In genomic region chr1:115283249-115283648, GRCh38 we compare ENCODE assay signal across 16 cellular contexts. TPM values are rescaled to one million over a fixed set of nuclear protein-coding genes. Genes with fewer than 3 reads are reported as not detected.
DNase-seq lines count a peak whose midpoint lies in the region; TF ChIP-seq lines count a peak whose summit lies in the region.
"Had no signal": no experiment of that assay in that cellular context is flagged by ENCODE, and none has a peak within 500 bp of the region (broad histone marks: within the 10 kb centered on the region; RNA-seq: fewer than 3 reads in every experiment).

No MANE protein-coding gene starts in this region.

- H2AFZ ChIP-seq in mammary epithelial cell (ENCODE audit: low read depth, low read length) = no peak overlapping the region
- H2AFZ ChIP-seq in mesenchymal stem cell (ENCODE audit: low read depth, low read length) = no peak overlapping the region
- no peak overlapping the region for H2AFZ ChIP-seq in H9 (ENCODE audit: low read length)

- H3K4me1 ChIP-seq in breast epithelium = no peaks in the 10 kb centered on the region
- H3K4me1 ChIP-seq in mammary epithelial cell (ENCODE audit: insufficient read depth, low read length) = no peaks in the 10 kb centered on the region
- no peaks in the 10 kb centered on the region for H3K4me1 ChIP-seq in mesenchymal stem cell (ENCODE audit: control insufficient read depth, insufficient read depth, low read depth, low read length)
- peaks cover 0 to 8% (median 2%) of the 10 kb centered on the region in 4 donors for H3K4me1 ChIP-seq in stomach
- H3K4me1 ChIP-seq in H9 (ENCODE audit: insufficient read depth, low read length) = no peaks in the 10 kb centered on the region
- H3K4me1 ChIP-seq: foreskin keratinocyte had no signal

- H3K9me3 ChIP-seq in breast epithelium = no peaks in the 10 kb centered on the region
- no peaks in the 10 kb centered on the region for H3K9me3 ChIP-seq in mammary epithelial cell (replicated peaks; ENCODE audit: insufficient read depth, low read length)
- no peaks in the 10 kb centered on the region for H3K9me3 ChIP-seq in mesenchymal stem cell (ENCODE audit: control insufficient read depth, low read length)
- H3K9me3 ChIP-seq in stomach = peaks cover 0 to 3% (median 0%) of the 10 kb centered on the region in 4 donors
- H3K9me3 ChIP-seq in H9 (ENCODE audit: control insufficient read depth, low read depth, low read length) = no peaks in the 10 kb centered on the region

- H3K4me1 Mint-ChIP-seq in H9 = peaks cover 5 to 7% of the 10 kb centered on the region in 2 experiments; a peak in 2 of 4 replicates
- H3K4me1 Mint-ChIP-seq: stimulated activated effector memory CD8-positive, alpha-beta T cell treated with anti-CD3 and anti-CD28 coated beads, Interleukin-12 subunit alpha, Interleukin-12 subunit beta, amount 100 ng/mL, for 72 hours had no signal

- H3K4me3 Mint-ChIP-seq in H9 = no peak overlapping the region
- H3K4me3 Mint-ChIP-seq: stimulated activated effector memory CD8-positive, alpha-beta T cell treated with anti-CD3 and anti-CD28 coated beads, Interleukin-12 subunit alpha, Interleukin-12 subunit beta, amount 100 ng/mL, for 72 hours had no signal

- H3K27ac ChIP-seq in breast epithelium = peak overlapping the region; percentile 76 to 92
- H3K27ac ChIP-seq in mammary epithelial cell (ENCODE audit: insufficient read depth, low read depth, low read length) = no peak overlapping the region
- no peak overlapping the region for H3K27ac ChIP-seq in mesenchymal stem cell (ENCODE audit: low read length, poor library complexity, severe bottlenecking)
- peak overlapping the region; percentile 20 to 86 (median 73) for H3K27ac ChIP-seq in stomach
- H3K27ac ChIP-seq in H9 (ENCODE audit: insufficient read length, low read depth, low read length) = no peak overlapping the region
- H3K27ac ChIP-seq: 22Rv1, foreskin keratinocyte had no signal

- no peak overlapping the region for H4K8ac ChIP-seq in mesenchymal stem cell (ENCODE audit: low read length)
- H4K8ac ChIP-seq in H9 (replicated peaks; ENCODE audit: insufficient read length, low read depth, low read length) = no peak overlapping the region

- DNase-seq in breast epithelium (ENCODE audit: low spot score in 2 of 2) = no peak
- DNase-seq in mammary epithelial cell = no peak
- no peak for DNase-seq in mesenchymal stem cell
- DNase-seq in stomach = no peak
- DNase-seq in NCI-H1930 (lab: John Stamatoyannopoulos, UW) = no peak
- no peak for DNase-seq in effector CD4-positive, alpha-beta T cell
- no peak for DNase-seq in H9
- no peak for DNase-seq in activated CD4-positive, alpha-beta T cell treated with anti-CD3 and anti-CD28 coated beads for 48 hours
- DNase-seq: activated CD4-positive, alpha-beta T cell treated with anti-CD3 and anti-CD28 coated beads, Interleukin-2, amount 50 U/mL, for 1 hour; foreskin keratinocyte; NCI-H2081; NCI-H510A; stimulated activated CD4-positive, alpha-beta T cell treated with anti-CD3 and anti-CD28 coated beads, Interleukin-15, amount 100 ng/mL, for 24 hours; T-helper 1 cell had no signal

- TF ChIP-seq POLR2A in breast epithelium (IDR thresholded peaks at IDR 0.05) (no peak), stomach (IDR thresholded peaks at IDR 0.05) (no peak)

- H3K9ac ChIP-seq in mammary epithelial cell (ENCODE audit: insufficient read depth, low read length) (no peak overlapping the region), mesenchymal stem cell (ENCODE audit: low read length) (peak overlapping the region; percentile 87), H9 (ENCODE audit: extremely low read depth, insufficient read length, low read length) (no peak overlapping the region)

- H3K4ac ChIP-seq in mesenchymal stem cell (ENCODE audit: low read depth in 1 of 2, low read length in 2 of 2) = no peak overlapping the region
- no peak overlapping the region for H3K4ac ChIP-seq in H9 (ENCODE audit: low read depth, low read length)

- no peak overlapping the region for H3K56ac ChIP-seq in H9 (ENCODE audit: insufficient read length, low read depth, low read length)

- no peak overlapping the region for H4K91ac ChIP-seq in mesenchymal stem cell (ENCODE audit: low read length)
- no peak overlapping the region for H4K91ac ChIP-seq in H9 (ENCODE audit: insufficient read length, low read depth, low read length)

- no peaks in the 10 kb centered on the region for H3K27me3 ChIP-seq in breast epithelium
- H3K27me3 ChIP-seq in mammary epithelial cell (ENCODE audit: insufficient read depth, low read length) = peaks cover 4% of the 10 kb centered on the region
- H3K27me3 ChIP-seq in mesenchymal stem cell (ENCODE audit: control insufficient read depth in 1 of 2, insufficient read depth in 1 of 2, low read length in 2 of 2) = peaks cover 0 to 6% of the 10 kb centered on the region in 2 experiments
- no peaks in the 10 kb centered on the region for H3K27me3 ChIP-seq in stomach
- H3K27me3 ChIP-seq in H9 (ENCODE audit: insufficient read depth, low read length) = no peaks in the 10 kb centered on the region

- H4K20me1 ChIP-seq in mammary epithelial cell (ENCODE audit: insufficient read depth, low read length) (no peaks in the 10 kb centered on the region), H9 (ENCODE audit: control insufficient read depth, insufficient read depth, insufficient read length) (no peaks in the 10 kb centered on the region)

- H3K4me2 ChIP-seq in mammary epithelial cell (ENCODE audit: insufficient read depth, low read depth, low read length) = no peak overlapping the region
- H3K4me2 ChIP-seq in mesenchymal stem cell (ENCODE audit: low read length, poor library complexity, severe bottlenecking) = no peak overlapping the region
- no peak overlapping the region for H3K4me2 ChIP-seq in H9 (ENCODE audit: insufficient read depth, insufficient read length, low read length)

- peak overlapping the region in 1 of 3 donors; percentile 27 for H3K4me3 ChIP-seq in breast epithelium
- no peak overlapping the region for H3K4me3 ChIP-seq in mammary epithelial cell (replicated peaks in 1 of 3; ENCODE audit: insufficient read depth in 1 of 3, low read depth in 2 of 3, low read length in 3 of 3)
- peak overlapping the region in 1 of 2 experiments; percentile 73 for H3K4me3 ChIP-seq in mesenchymal stem cell (ENCODE audit: insufficient read depth in 1 of 2, low read depth in 1 of 2, low read length in 2 of 2)
- H3K4me3 ChIP-seq in stomach = no peak overlapping the region

- H2BK12ac ChIP-seq in mesenchymal stem cell (ENCODE audit: low read length in 2 of 2) = no peak overlapping the region
- no peak overlapping the region for H2BK12ac ChIP-seq in H9 (ENCODE audit: insufficient read length, low read depth, low read length)

- H3K79me2 ChIP-seq in mammary epithelial cell (ENCODE audit: insufficient read depth, low read length) (no peaks in the 10 kb centered on the region), H9 (ENCODE audit: insufficient read depth, low read length) (no peaks in the 10 kb centered on the region)

- no peak overlapping the region for H4K5ac ChIP-seq in H9 (ENCODE audit: insufficient read length, low read depth, low read length)

- intact Hi-C loops in breast epithelium (cut with DNase I; ENCODE audit: low total_unique reads) = no loop called here
- intact Hi-C loops in mammary epithelial cell (cut with micrococcal nuclease) = no loop called here
- intact Hi-C loops in stomach (cut with DNase I; ENCODE audit: low total_unique reads) = no loop called here

- no peak overlapping the region for H3K23ac ChIP-seq in mesenchymal stem cell (ENCODE audit: low read length in 2 of 2)
- no peak overlapping the region for H3K23ac ChIP-seq in H9 (ENCODE audit: insufficient read length, low read depth, low read length)

- in situ Hi-C loops in mammary epithelial cell (cut with MboI; ENCODE audit: low sequenced_read_pairs in 2 of 2) = no loop called here

- no peak overlapping the region for H2BK20ac ChIP-seq in H9 (ENCODE audit: low read depth, low read length, poor library complexity, severe bottlenecking)

- dilution Hi-C loops in mammary epithelial cell (cut with HindIII; ENCODE audit: low sequenced_read_pairs) = no loop called here

- H3K18ac ChIP-seq in mesenchymal stem cell (ENCODE audit: low read depth in 1 of 2, low read length in 2 of 2) (no peak overlapping the region), H9 (ENCODE audit: insufficient read length, low read depth, low read length) (no peak overlapping the region)

- H3K14ac ChIP-seq in mesenchymal stem cell (ENCODE audit: low read length in 2 of 2) (no peak overlapping the region), H9 (ENCODE audit: insufficient read depth, low read length) (no peak overlapping the region)

- no peaks in the 10 kb centered on the region; a peak in 1 of 7 replicates for H3K36me3 Mint-ChIP-seq in H9 (ENCODE audit: insufficient read depth in 1 of 3, low read depth in 3 of 3)
- H3K36me3 Mint-ChIP-seq: stimulated activated effector memory CD8-positive, alpha-beta T cell treated with anti-CD3 and anti-CD28 coated beads, Interleukin-12 subunit alpha, Interleukin-12 subunit beta, amount 100 ng/mL, for 72 hours had no signal

- H3K36me3 ChIP-seq in breast epithelium = no peaks in the 10 kb centered on the region
- H3K36me3 ChIP-seq in mammary epithelial cell (ENCODE audit: insufficient read depth, low read length) = no peaks in the 10 kb centered on the region
- peaks cover 0 to 32% of the 10 kb centered on the region in 2 experiments for H3K36me3 ChIP-seq in mesenchymal stem cell (ENCODE audit: control insufficient read depth in 1 of 2, insufficient read depth in 2 of 2, low read depth in 1 of 2, low read length in 2 of 2)
- H3K36me3 ChIP-seq in stomach = no peaks in the 10 kb centered on the region

- H3K79me1 ChIP-seq in mesenchymal stem cell (replicated peaks; ENCODE audit: low read length, poor library complexity, severe bottlenecking) (no peaks in the 10 kb centered on the region), H9 (ENCODE audit: insufficient read depth, low read depth, low read length, poor library complexity, severe bottlenecking) (no peaks in the 10 kb centered on the region)

- no peak for TF ChIP-seq EP300 in stomach (IDR thresholded peaks at IDR 0.05)

- H3K27me3 Mint-ChIP-seq in H9 (ENCODE audit: low read depth) = peaks cover 3% of the 10 kb centered on the region

- H3K23me2 ChIP-seq in H9 (ENCODE audit: insufficient read length, low read depth, low read length, poor library complexity, severe bottlenecking) = no peaks in the 10 kb centered on the region

- BruUV-seq in mammary epithelial cell (replicated peaks; lab: Mats Ljungman, UMichigan) = no TSS peak

- CTCF ChIA-PET in mammary epithelial cell (lab: Charles Lee; ENCODE audit: low non-redundant PET) = no interaction called here

- no peak for TF ChIP-seq CTCF in breast epithelium (IDR thresholded peaks at IDR 0.05)
- TF ChIP-seq CTCF in mammary epithelial cell (conservative IDR thresholded peaks at IDR 0.05 in 1 of 2, IDR thresholded peaks at IDR 0.05 in 1 of 2; ENCODE audit: extremely low read depth in 1 of 2, insufficient read depth in 1 of 2, low read depth in 1 of 2, low read length in 2 of 2) = no peak
- no peak for TF ChIP-seq CTCF in stomach (IDR thresholded peaks at IDR 0.05)
- no peak for TF ChIP-seq CTCF in H9 (conservative IDR thresholded peaks at IDR 0.05)

- H3T11ph ChIP-seq in H9 (ENCODE audit: low read length) = no peak overlapping the region

- no peaks in the 10 kb centered on the region for H3K9me3 Mint-ChIP-seq in H9
- H3K9me3 Mint-ChIP-seq: stimulated activated effector memory CD8-positive, alpha-beta T cell treated with anti-CD3 and anti-CD28 coated beads, Interleukin-12 subunit alpha, Interleukin-12 subunit beta, amount 100 ng/mL, for 72 hours had no signal

- H2BK15ac ChIP-seq in mesenchymal stem cell (ENCODE audit: low read depth, poor library complexity, severe bottlenecking) (no peak overlapping the region), H9 (ENCODE audit: low read depth, low read length) (no peak overlapping the region)

- H2BK120ac ChIP-seq in mesenchymal stem cell (ENCODE audit: low read depth, low read length) = no peak overlapping the region
- no peak overlapping the region for H2BK120ac ChIP-seq in H9 (ENCODE audit: low read depth, low read length, poor library complexity, severe bottlenecking)

- WGBS in mammary epithelial cell (ENCODE audit: low coverage, missing lambda C conversion rate) = 94% methylated on average over 12 of the region's 13 CpGs
- WGBS in mesenchymal stem cell = 91% methylated on average over 13 of the region's 13 CpGs
- WGBS in stomach, 5 donors = 85 to 99% (median 91%) methylated on average over 13 of the region's 13 CpGs
- no CpG with 5 or more reads among the region's 13 CpGs for WGBS in H9 (ENCODE audit: extremely low coverage, insufficient read length, low lambda C conversion rate)

- no peak overlapping the region for H2BK5ac ChIP-seq in mesenchymal stem cell (ENCODE audit: low read depth, low read length, poor library complexity, severe bottlenecking)
- no peak overlapping the region for H2BK5ac ChIP-seq in H9 (ENCODE audit: insufficient read length, low read length)

- H3K27ac Mint-ChIP-seq in H9 = no peak overlapping the region
- H3K27ac Mint-ChIP-seq: stimulated activated effector memory CD8-positive, alpha-beta T cell treated with anti-CD3 and anti-CD28 coated beads, Interleukin-12 subunit alpha, Interleukin-12 subunit beta, amount 100 ng/mL, for 72 hours had no signal

- H2AK5ac ChIP-seq in mesenchymal stem cell (ENCODE audit: low read length, severe bottlenecking) (no peak overlapping the region), H9 (ENCODE audit: insufficient read length, low read length) (no peak overlapping the region)

RNA-seq across cellular contexts. Expression of gene NGF, which starts 54.8 kb away (rescaled TPM):
- total RNA-seq in breast epithelium (1 to 10 TPM in 2 of 3 donors, under 1 TPM in 1; 0.64 to 7.2 (median 3.4) TPM), mammary epithelial cell (1 to 10 TPM in 1 of 2 donors, under 1 TPM in 1; 0.17 to 1.3 TPM), stomach (1 to 10 TPM in 3 of 5 donors, not detected in 2; 1.8 to 3.1 (median 2.2) TPM), H9 (2021) (0.22 TPM in 1 of 2 replicates, not detected in the other)
- polyA plus RNA-seq in mammary epithelial cell (not detected), stomach (1 to 10 TPM in 1 of 3 donors, under 1 TPM in 1, not detected in 1; 0.31 to 1.5 TPM)
- polyA minus RNA-seq in mammary epithelial cell = not detected
- not detected for polyA plus RNA-seq in mesenchymal stem cell (2013, experiment 1 of 2)
- not detected for polyA plus RNA-seq in mesenchymal stem cell (2013, experiment 2 of 2)

Comparison
In these comparisons a context has a peak if more than half of its experiments do, and no peak if none do; other contexts are left out.
1. H3K27ac ChIP-seq: peak in breast epithelium (2 of 2) and stomach (5 of 5); none in mammary epithelial cell (single experiment), mesenchymal stem cell (single experiment) and H9 (single experiment).